ENCODE assay signal across 12 cellular contexts in the genomic region with DNA sequence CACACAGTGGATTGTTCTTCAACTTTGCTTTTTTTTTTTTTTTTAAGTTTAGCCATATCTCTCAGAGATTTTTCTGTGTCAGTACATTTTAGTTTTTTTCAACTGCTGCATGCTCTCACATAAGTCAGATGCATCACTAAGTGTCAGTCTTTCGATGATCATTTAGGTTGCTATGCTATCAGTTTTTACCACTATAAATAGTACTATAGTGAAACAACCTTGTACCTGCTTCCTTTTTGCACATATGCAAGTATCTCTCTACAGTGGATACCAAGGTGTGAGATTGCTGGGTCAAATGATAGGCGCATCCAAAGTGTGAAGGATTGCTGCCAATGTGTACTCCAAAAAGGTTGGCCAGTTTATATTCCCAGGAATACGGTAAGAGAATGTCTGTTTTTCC. TPM values are rescaled to one million over a fixed set of nuclear protein-coding genes. Genes with fewer than 3 reads are reported as not detected.
A peak's percentile ranks its signal among the peaks of the same experiment; 100 is the strongest.
DNase-seq lines count a peak whose midpoint lies in the region; ATAC-seq and TF ChIP-seq lines count a peak whose summit lies in the region.
"Had no signal": no experiment of that assay in that cellular context is flagged by ENCODE, and none has a peak within 500 bp of the region (broad histone marks: within the 10 kb centered on the region; RNA-seq: fewer than 3 reads in every experiment).

No MANE protein-coding gene starts in this region.

- TF ChIP-seq CTCF in left ventricle myocardium inferior (IDR thresholded peaks at IDR 0.05; ENCODE audit: borderline replicate concordance), result no peak
- TF ChIP-seq CTCF in type B pancreatic cell (conservative IDR thresholded peaks at IDR 0.05), result no peak

- DNase-seq in left ventricle myocardium inferior (no peak), Right ventricle myocardium inferior (ENCODE audit: missing footprints) (no peak), type B pancreatic cell (ENCODE audit: extremely low spot score, unreplicated experiment) (no peak), D341Med (ENCODE audit: low spot score) (no peak), H4 (ENCODE audit: low spot score) (no peak)
- DNase-seq in T-helper 2 cell treated with Interferon-gamma antibody and Interleukin-4, amounts not matched to agents 5 μg/mL and 100 μg/mL, for 36 hours (ENCODE audit: low spot score), result no peak
- DNase-seq: T-helper 17 cell had no signal

- peaks cover 4% of the 10 kb centered on the region for H3K9me3 Mint-ChIP-seq in type B pancreatic cell
- no peaks in the 10 kb centered on the region for H3K9me3 Mint-ChIP-seq in T-helper 2 cell treated with Interferon-gamma antibody and Interleukin-4, amounts not matched to agents 5 μg/mL and 100 μg/mL, for 36 hours
- H3K9me3 Mint-ChIP-seq: neural crest cell had no signal

- H3K4me1 Mint-ChIP-seq in type B pancreatic cell (ENCODE audit: unreplicated experiment), result peaks cover 35% of the 10 kb centered on the region
- H3K4me1 Mint-ChIP-seq in T-helper 2 cell treated with Interferon-gamma antibody and Interleukin-4, amounts not matched to agents 5 μg/mL and 100 μg/mL, for 36 hours (ENCODE audit: low read depth), result peaks cover 13% of the 10 kb centered on the region

- intact Hi-C loops in left ventricle myocardium inferior (cut with micrococcal nuclease), result no loop called here
- intact Hi-C loops in Right ventricle myocardium inferior (cut with DNase I), result no loop called here

- no peaks in the 10 kb centered on the region for H3K9me3 ChIP-seq in left ventricle myocardium inferior (replicated peaks)
- H3K9me3 ChIP-seq: MG63, testis had no signal

- no peak overlapping the region for H3K4me3 ChIP-seq in left ventricle myocardium inferior
- H3K4me3 ChIP-seq: MG63, testis had no signal

- no peaks in the 10 kb centered on the region for H3K27me3 Mint-ChIP-seq in type B pancreatic cell
- H3K27me3 Mint-ChIP-seq in T-helper 2 cell treated with Interferon-gamma antibody and Interleukin-4, amounts not matched to agents 5 μg/mL and 100 μg/mL, for 36 hours (ENCODE audit: low read depth), result no peaks in the 10 kb centered on the region
- H3K27me3 Mint-ChIP-seq: T-helper 17 cell had no signal

- no peaks in the 10 kb centered on the region for H3K27me3 ChIP-seq in left ventricle myocardium inferior (ENCODE audit: low read depth)
- H3K27me3 ChIP-seq: MG63, testis had no signal

- ATAC-seq in Right ventricle myocardium inferior (no peak), HG02588 (IDR thresholded peaks at IDR 0.05; ENCODE audit: unreplicated experiment) (peak; percentile 56), HG03520 (IDR thresholded peaks at IDR 0.05; ENCODE audit: unreplicated experiment) (peak; percentile 52)
- ATAC-seq: T-helper 17 cell had no signal

- H3K27ac ChIP-seq in left ventricle myocardium inferior (replicated peaks), result peak overlapping the region; percentile 77

- peaks cover 6% of the 10 kb centered on the region for H3K36me3 Mint-ChIP-seq in type B pancreatic cell
- no peaks in the 10 kb centered on the region for H3K36me3 Mint-ChIP-seq in T-helper 2 cell treated with Interferon-gamma antibody and Interleukin-4, amounts not matched to agents 5 μg/mL and 100 μg/mL, for 36 hours (ENCODE audit: low read depth)

- H3K4me3 Mint-ChIP-seq in type B pancreatic cell, result no peak overlapping the region
- no peak overlapping the region for H3K4me3 Mint-ChIP-seq in T-helper 2 cell treated with Interferon-gamma antibody and Interleukin-4, amounts not matched to agents 5 μg/mL and 100 μg/mL, for 36 hours
- H3K4me3 Mint-ChIP-seq: neural crest cell, T-helper 17 cell had no signal

- H3K27ac Mint-ChIP-seq in type B pancreatic cell, result peak overlapping the region; percentile 71
- H3K27ac Mint-ChIP-seq in T-helper 2 cell treated with Interferon-gamma antibody and Interleukin-4, amounts not matched to agents 5 μg/mL and 100 μg/mL, for 36 hours, result no peak overlapping the region
- H3K27ac Mint-ChIP-seq: T-helper 17 cell had no signal

- peaks cover 42% of the 10 kb centered on the region for H3K4me1 ChIP-seq in left ventricle myocardium inferior

- H3K36me3 ChIP-seq in left ventricle myocardium inferior, result peaks cover 3% of the 10 kb centered on the region
- H3K36me3 ChIP-seq: MG63 had no signal

RNA-seq across cellular contexts. Expression of gene MAP4K3, which starts 33.5 kb away (rescaled TPM):
- total RNA-seq in left ventricle myocardium inferior (37.1 TPM), Right ventricle myocardium inferior (32.3 TPM), type B pancreatic cell (ENCODE audit: low replicate concordance) (36.7 and 49.0 TPM in 2 replicates)
- 19.2 and 20.1 TPM in 2 replicates for total RNA-seq in H4 (2014; rRNA removed; shearing (Covaris generic))
